Comparison of ENCODE assay signal across 13 cellular contexts in genomic region chr15:87762110-87762509, GRCh38.
DNase-seq lines count a peak whose midpoint lies in the region; ATAC-seq and TF ChIP-seq lines count a peak whose summit lies in the region.
"Had no signal": no experiment of that assay in that cellular context is flagged by ENCODE, and none has a peak within 500 bp of the region (broad histone marks: within the 10 kb centered on the region; RNA-seq: fewer than 3 reads in every experiment).

No MANE protein-coding gene starts in this region.

- H3K36me3 Mint-ChIP-seq in activated T-cell treated with anti-CD3 and anti-CD28 coated beads, Interleukin-2, amount 50 U/mL, for 72 hours (ENCODE audit: insufficient read depth in 2 of 2) = no peaks in the 10 kb centered on the region
- H3K36me3 Mint-ChIP-seq: brain had no signal

- TF ChIP-seq EP300 in suprapubic skin (IDR thresholded peaks at IDR 0.05) = no peak

- no peaks in the 10 kb centered on the region for H3K27me3 ChIP-seq in adrenal gland
- H3K27me3 ChIP-seq in spleen (replicated peaks in 1 of 7) = no peaks in the 10 kb centered on the region
- H3K27me3 ChIP-seq in suprapubic skin = no peaks in the 10 kb centered on the region

- no peak for ATAC-seq in activated T-cell treated with anti-CD3 and anti-CD28 coated beads, Interleukin-2, amount 50 U/mL, for 72 hours (replicated peaks in 1 of 2)

- H3K4me3 ChIP-seq in adrenal gland = no peak overlapping the region
- peak overlapping the region in 1 of 8 donors; percentile 7 for H3K4me3 ChIP-seq in spleen
- no peak overlapping the region for H3K4me3 ChIP-seq in suprapubic skin

- H3K36me3 ChIP-seq in adrenal gland (replicated peaks in 1 of 2) (no peaks in the 10 kb centered on the region), spleen (no peaks in the 10 kb centered on the region), suprapubic skin (no peaks in the 10 kb centered on the region)

- H3K27ac Mint-ChIP-seq in activated T-cell treated with anti-CD3 and anti-CD28 coated beads, Interleukin-2, amount 50 U/mL, for 72 hours = peak overlapping the region; percentile 10

- no peak overlapping the region for H3K4me3 Mint-ChIP-seq in activated T-cell treated with anti-CD3 and anti-CD28 coated beads, Interleukin-2, amount 50 U/mL, for 72 hours
- H3K4me3 Mint-ChIP-seq: brain had no signal

- H3K9me3 ChIP-seq in adrenal gland (replicated peaks in 1 of 3) = no peaks in the 10 kb centered on the region
- no peaks in the 10 kb centered on the region for H3K9me3 ChIP-seq in spleen
- H3K9me3 ChIP-seq in suprapubic skin = no peaks in the 10 kb centered on the region

- H3K27ac ChIP-seq in adrenal gland (peak overlapping the region in 3 of 5 donors; percentile 9 to 75 (median 48)), spleen (peak overlapping the region in 7 of 8 donors; percentile 33 to 89 (median 60)), suprapubic skin (no peak overlapping the region)

- peak in 3 of 6 experiments; percentile 21 to 31 (median 25) for TF ChIP-seq CTCF in adrenal gland (IDR thresholded peaks at IDR 0.05)
- peak in 6 of 11 experiments; percentile 9 to 66 (median 31) for TF ChIP-seq CTCF in spleen (IDR thresholded peaks at IDR 0.05 in 8 of 11, conservative IDR thresholded peaks at IDR 0.05 in 3 of 11)
- TF ChIP-seq CTCF in suprapubic skin (IDR thresholded peaks at IDR 0.05) = no peak

- peaks cover 0 to 14% of the 10 kb centered on the region in 2 donors for H3K4me1 ChIP-seq in adrenal gland (replicated peaks in 1 of 2)
- H3K4me1 ChIP-seq in spleen = peaks cover 0 to 38% (median 18%) of the 10 kb centered on the region in 6 donors
- no peaks in the 10 kb centered on the region for H3K4me1 ChIP-seq in suprapubic skin

- H3K4me1 Mint-ChIP-seq in activated T-cell treated with anti-CD3 and anti-CD28 coated beads, Interleukin-2, amount 50 U/mL, for 72 hours (ENCODE audit: low read depth) = peaks cover 6% of the 10 kb centered on the region

- no peak for DNase-seq in activated T-cell treated with anti-CD3 and anti-CD28 coated beads, Interleukin-2, amount 50 U/mL, for 72 hours
- DNase-seq in activated T-cell treated with anti-CD3 and anti-CD28 coated beads, Interleukin-2, amount 50 U/mL, for 1 hour = no peak
- DNase-seq in KG1 (lab: John Stamatoyannopoulos, UW) (peak; percentile 71), adrenal gland (peak in 3 of 7 donors; percentile 31 to 42 (median 33)), spleen (no peak), suprapubic skin (ENCODE audit: low spot score in 2 of 2) (no peak), NCI-H2196 (lab: John Stamatoyannopoulos, UW; ENCODE audit: unreplicated experiment) (no peak), cerebellar cortex (ENCODE audit: low spot score) (no peak)
- DNase-seq: ACHN; activated CD8-positive, alpha-beta memory T cell treated with anti-CD3 and anti-CD28 coated beads for 24 hours; NCI-H2029 treated with DMSO at 0.1 percent for 48 hours; stimulated activated CD8-positive, alpha-beta memory T cell treated with anti-CD3 and anti-CD28 coated beads, Interleukin-4, amount 100 ng/mL, for 48 hours had no signal

- peaks cover 2 to 7% of the 10 kb centered on the region in 2 donors for H3K9me3 Mint-ChIP-seq in activated T-cell treated with anti-CD3 and anti-CD28 coated beads, Interleukin-2, amount 50 U/mL, for 72 hours
- H3K9me3 Mint-ChIP-seq: brain had no signal

- 66 to 75% (median 72%) methylated on average over 2 of the region's 2 CpGs for WGBS in adrenal gland, 4 donors
- 21 to 38% (median 29%) methylated on average over 2 of the region's 2 CpGs for WGBS in spleen, 5 donors
- 74% methylated on average over 2 of the region's 2 CpGs for WGBS in suprapubic skin

- H3K27me3 Mint-ChIP-seq in activated T-cell treated with anti-CD3 and anti-CD28 coated beads, Interleukin-2, amount 50 U/mL, for 72 hours (ENCODE audit: low read depth) = no peaks in the 10 kb centered on the region
- H3K27me3 Mint-ChIP-seq: brain had no signal

- TF ChIP-seq POLR2A in adrenal gland (IDR thresholded peaks at IDR 0.05) (no peak), spleen (IDR thresholded peaks at IDR 0.05) (no peak), suprapubic skin (IDR thresholded peaks at IDR 0.05) (no peak)

- intact Hi-C loops in adrenal gland (cut with DNase I) (no loop called here), spleen (cut with DNase I; ENCODE audit: low total_unique reads) (no loop called here)

Comparison
In these comparisons a context has a peak if more than half of its experiments do, and no peak if none do; other contexts are left out.
1. CTCF ChIP-seq: peak in spleen (6 of 11); none in suprapubic skin (0 of 2).